In the genomic region with DNA sequence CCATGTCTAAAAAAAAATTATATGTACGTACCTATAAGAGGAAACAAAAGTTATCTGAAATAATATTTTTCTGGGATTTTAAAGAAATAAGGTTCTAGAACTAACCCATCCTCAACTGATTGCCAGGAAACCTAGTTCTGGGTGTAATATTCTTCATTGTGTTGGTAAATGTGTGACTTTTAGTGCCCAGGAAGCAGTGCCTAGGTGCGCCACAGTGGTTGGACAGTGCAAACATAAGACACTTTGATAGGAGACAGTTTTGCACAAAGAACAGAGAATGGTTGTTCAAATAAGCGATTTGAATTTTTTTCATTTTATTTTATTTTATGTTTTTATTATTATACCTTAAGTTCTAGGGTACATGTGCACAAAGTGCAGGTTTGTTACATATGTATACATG, we compare ENCODE assay signal across 4 cellular contexts. TPM values are rescaled to one million over a fixed set of nuclear protein-coding genes. Genes with fewer than 3 reads are reported as not detected.
"Had no signal": no experiment of that assay in that cellular context is flagged by ENCODE, and none has a peak within 500 bp of the region (broad histone marks: within the 10 kb centered on the region; RNA-seq: fewer than 3 reads in every experiment).

No MANE protein-coding gene starts in this region.

- ATAC-seq: GM12878 had no signal

- H3K4me3 ChIP-seq: GM12878 had no signal

- DNase-seq: GDM1, GF-D8 had no signal

RNA-seq across cellular contexts. Expression of gene PTTG2, which starts 22.0 kb away (rescaled TPM):
- total RNA-seq: G401 had no signal
